In the genomic region with DNA sequence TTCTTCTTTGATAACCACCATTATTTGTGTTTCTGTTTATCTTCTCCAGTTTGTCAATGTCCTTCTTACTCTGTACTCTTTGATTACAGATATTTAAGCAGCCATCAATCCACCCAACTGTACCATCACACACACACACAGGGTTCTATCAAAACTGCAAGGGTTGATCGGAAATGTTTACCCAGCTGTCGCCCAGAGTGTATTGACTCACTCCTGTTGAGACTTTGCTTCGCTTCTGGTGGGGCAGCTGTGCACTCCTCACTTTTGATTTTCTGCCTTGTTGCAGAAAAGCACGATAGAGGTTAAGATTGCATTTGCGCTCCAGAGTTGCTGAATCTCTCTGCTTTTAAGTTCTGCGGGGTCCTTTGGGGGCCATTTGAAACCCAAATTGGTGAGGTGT, we compare ENCODE assay signal across 15 cellular contexts.
DNase-seq lines count a peak whose midpoint lies in the region; ATAC-seq and TF ChIP-seq lines count a peak whose summit lies in the region.
"Had no signal": no experiment of that assay in that cellular context is flagged by ENCODE, and none has a peak within 500 bp of the region (broad histone marks: within the 10 kb centered on the region; RNA-seq: fewer than 3 reads in every experiment).

No MANE protein-coding gene starts in this region.

- no peak overlapping the region for H3K4me2 ChIP-seq in mesenchymal stem cell (ENCODE audit: low read length, poor library complexity, severe bottlenecking)
- H3K4me2 ChIP-seq: hepatocyte had no signal

- no peak overlapping the region for H3K9ac ChIP-seq in mesenchymal stem cell (ENCODE audit: low read length)

- H2AK5ac ChIP-seq in mesenchymal stem cell (ENCODE audit: low read length, severe bottlenecking) = peak overlapping the region; percentile 60

- H3K36me3 Mint-ChIP-seq in HFFc6 (ENCODE audit: low read depth) = no peaks in the 10 kb centered on the region

- H3K4me3 Mint-ChIP-seq in HFFc6 = no peak overlapping the region
- H3K4me3 Mint-ChIP-seq: mesothelial cell of epicardium had no signal

- H3K4me3 ChIP-seq in mesenchymal stem cell (ENCODE audit: insufficient read depth in 1 of 2, low read depth in 1 of 2, low read length in 2 of 2) = no peak overlapping the region
- H3K4me3 ChIP-seq: hepatocyte, right atrium auricular region had no signal

- H3K9me3 ChIP-seq in mesenchymal stem cell (ENCODE audit: control insufficient read depth, low read length) = no peaks in the 10 kb centered on the region
- H3K9me3 ChIP-seq: neutrophil, right atrium auricular region had no signal

- no peak for TF ChIP-seq CTCF in HFFc6 (IDR thresholded peaks at IDR 0.05)

- no peak overlapping the region for H3K27ac ChIP-seq in mesenchymal stem cell (ENCODE audit: low read length, poor library complexity, severe bottlenecking)
- H3K27ac ChIP-seq: hepatocyte, neutrophil, right atrium auricular region had no signal

- DNase-seq in DMS79 treated with DMSO at 0.1 percent for 48 hours (lab: John Stamatoyannopoulos, UW) = peak; percentile 57
- DNase-seq in NCI-H2029 (lab: John Stamatoyannopoulos, UW) = peak; percentile 76
- DNase-seq in NCI-H524 treated with DMSO at 0.1 percent for 48 hours (lab: John Stamatoyannopoulos, UW) = peak; percentile 44
- DNase-seq in mesenchymal stem cell = no peak
- DNase-seq in HFFc6 = no peak
- no peak for DNase-seq in stimulated activated CD4-positive, alpha-beta T cell treated with anti-CD3 and anti-CD28 coated beads, Interleukin-12 subunit alpha, Interleukin-12 subunit beta, amount 100 ng/mL, for 4 hours
- DNase-seq: amygdala, Calu3, HCEC 1CT had no signal

- H2AFZ ChIP-seq in mesenchymal stem cell (ENCODE audit: low read depth, low read length) = no peak overlapping the region
- H2AFZ ChIP-seq: hepatocyte had no signal

- H4K91ac ChIP-seq in mesenchymal stem cell (ENCODE audit: low read length) = no peak overlapping the region

- H3K4me1 Mint-ChIP-seq in HFFc6 (ENCODE audit: low read depth) = no peaks in the 10 kb centered on the region; the same call in 1 of the 2 replicates

- no peak overlapping the region for H2BK15ac ChIP-seq in mesenchymal stem cell (ENCODE audit: low read depth, poor library complexity, severe bottlenecking)

- no peak overlapping the region for H2BK5ac ChIP-seq in mesenchymal stem cell (ENCODE audit: low read depth, low read length, poor library complexity, severe bottlenecking)

- H3K18ac ChIP-seq in mesenchymal stem cell (ENCODE audit: low read depth in 1 of 2, low read length in 2 of 2) = no peak overlapping the region

- H4K8ac ChIP-seq in mesenchymal stem cell (ENCODE audit: low read length) = no peak overlapping the region

- H3K14ac ChIP-seq in mesenchymal stem cell (ENCODE audit: low read length in 2 of 2) = no peak overlapping the region

- no peak overlapping the region for H3K23ac ChIP-seq in mesenchymal stem cell (ENCODE audit: low read length in 2 of 2)

- no peaks in the 10 kb centered on the region for H3K27me3 ChIP-seq in mesenchymal stem cell (ENCODE audit: control insufficient read depth in 1 of 2, insufficient read depth in 1 of 2, low read length in 2 of 2)
- H3K27me3 ChIP-seq: hepatocyte, neutrophil, right atrium auricular region had no signal

- H3K9me3 Mint-ChIP-seq in HFFc6 = no peaks in the 10 kb centered on the region

- 88% methylated on average over 6 of the region's 6 CpGs for WGBS in mesenchymal stem cell

- H2BK12ac ChIP-seq in mesenchymal stem cell (ENCODE audit: low read length in 2 of 2) = no peak overlapping the region

- H3K79me1 ChIP-seq in mesenchymal stem cell (replicated peaks; ENCODE audit: low read length, poor library complexity, severe bottlenecking) = peaks cover 12% of the 10 kb centered on the region

- ATAC-seq in GM21717 (IDR thresholded peaks at IDR 0.05; ENCODE audit: unreplicated experiment) (no peak), HG03469 (IDR thresholded peaks at IDR 0.05; ENCODE audit: unreplicated experiment) (no peak)

- H3K27me3 Mint-ChIP-seq in HFFc6 (ENCODE audit: insufficient read depth) = no peaks in the 10 kb centered on the region; the same call in 1 of the 2 replicates

- peaks cover 2% of the 10 kb centered on the region for H3K4me1 ChIP-seq in mesenchymal stem cell (ENCODE audit: control insufficient read depth, insufficient read depth, low read depth, low read length)
- H3K4me1 ChIP-seq: right atrium auricular region had no signal

- no peak overlapping the region for H3K4ac ChIP-seq in mesenchymal stem cell (ENCODE audit: low read depth in 1 of 2, low read length in 2 of 2)

- H3K36me3 ChIP-seq in mesenchymal stem cell (ENCODE audit: control insufficient read depth in 1 of 2, insufficient read depth in 2 of 2, low read depth in 1 of 2, low read length in 2 of 2) = no peaks in the 10 kb centered on the region
- H3K36me3 ChIP-seq: neutrophil, right atrium auricular region had no signal

- H3K27ac Mint-ChIP-seq in HFFc6 = no peak overlapping the region
- H3K27ac Mint-ChIP-seq: mesothelial cell of epicardium had no signal

- no peak overlapping the region for H2BK120ac ChIP-seq in mesenchymal stem cell (ENCODE audit: low read depth, low read length)

Comparison
In these comparisons a context has a peak if more than half of its experiments do, and no peak if none do; other contexts are left out.
1. DNase-seq: peak in DMS79 treated with DMSO at 0.1 percent for 48 hours (single experiment), NCI-H2029 (single experiment) and NCI-H524 treated with DMSO at 0.1 percent for 48 hours (single experiment); none in mesenchymal stem cell (single experiment), HFFc6 (single experiment) and stimulated activated CD4-positive, alpha-beta T cell treated with anti-CD3 and anti-CD28 coated beads, Interleukin-12 subunit alpha, Interleukin-12 subunit beta, amount 100 ng/mL, for 4 hours (single experiment).